In the genomic region with DNA sequence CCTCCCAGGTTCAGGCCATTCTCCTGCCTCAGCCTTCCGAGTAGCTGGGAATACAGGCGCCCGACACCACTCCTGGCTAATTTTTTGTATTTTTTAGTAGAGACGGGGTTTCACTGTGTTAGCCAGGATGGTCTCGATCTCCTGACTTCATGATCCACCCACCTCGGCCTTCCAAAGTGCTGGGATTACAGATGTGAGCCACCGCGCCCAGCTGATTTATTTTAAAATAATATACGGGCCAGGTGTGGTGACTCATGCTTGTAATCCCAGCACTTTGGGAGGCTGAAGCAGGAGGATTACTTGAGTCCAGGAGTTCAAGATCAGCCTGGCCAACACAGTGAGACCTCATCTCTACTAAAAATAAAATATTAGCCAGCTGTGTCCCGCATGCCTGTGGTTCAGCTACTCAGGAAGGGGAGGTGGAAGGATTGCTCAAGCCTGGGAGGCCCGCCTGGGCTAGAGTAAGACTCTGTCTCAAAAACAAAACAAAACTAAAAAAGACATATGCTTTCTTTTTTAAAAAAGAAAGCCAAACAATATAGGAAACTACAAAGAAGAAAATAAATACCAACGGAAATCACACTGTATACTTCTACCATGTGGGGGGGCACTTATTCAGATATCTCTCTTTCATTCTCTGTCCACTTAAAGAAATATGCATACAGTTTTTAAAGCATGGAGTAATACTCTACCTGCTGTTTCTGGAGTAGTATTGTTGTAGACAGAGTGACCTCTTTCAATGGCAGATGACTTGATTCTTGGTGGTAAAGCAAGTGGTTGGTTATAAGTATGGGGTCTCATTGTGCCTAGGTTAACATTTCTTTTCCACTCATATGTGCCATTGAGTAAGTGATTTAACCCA, we compare ENCODE assay signal across 1 cellular context.
TF ChIP-seq lines count a peak whose summit lies in the region.

No MANE protein-coding gene starts in this region.

TF ChIP-seq in HepG2, 621 proteins besides CTCF, POLR2A, EP300 and RAD21 (continued from another document and continues in another):
- no peak for TF ChIP-seq SMC3 (IDR thresholded peaks at IDR 0.05; ENCODE audit: low read length)
- TF ChIP-seq ZNF12 (CRISPR knock-in tag; IDR thresholded peaks at IDR 0.05), result peak; percentile 97
- no peak for TF ChIP-seq ZNF496 (CRISPR knock-in tag; IDR thresholded peaks at IDR 0.05; ENCODE audit: insufficient replicate concordance)
- TF ChIP-seq, protein P1, sequence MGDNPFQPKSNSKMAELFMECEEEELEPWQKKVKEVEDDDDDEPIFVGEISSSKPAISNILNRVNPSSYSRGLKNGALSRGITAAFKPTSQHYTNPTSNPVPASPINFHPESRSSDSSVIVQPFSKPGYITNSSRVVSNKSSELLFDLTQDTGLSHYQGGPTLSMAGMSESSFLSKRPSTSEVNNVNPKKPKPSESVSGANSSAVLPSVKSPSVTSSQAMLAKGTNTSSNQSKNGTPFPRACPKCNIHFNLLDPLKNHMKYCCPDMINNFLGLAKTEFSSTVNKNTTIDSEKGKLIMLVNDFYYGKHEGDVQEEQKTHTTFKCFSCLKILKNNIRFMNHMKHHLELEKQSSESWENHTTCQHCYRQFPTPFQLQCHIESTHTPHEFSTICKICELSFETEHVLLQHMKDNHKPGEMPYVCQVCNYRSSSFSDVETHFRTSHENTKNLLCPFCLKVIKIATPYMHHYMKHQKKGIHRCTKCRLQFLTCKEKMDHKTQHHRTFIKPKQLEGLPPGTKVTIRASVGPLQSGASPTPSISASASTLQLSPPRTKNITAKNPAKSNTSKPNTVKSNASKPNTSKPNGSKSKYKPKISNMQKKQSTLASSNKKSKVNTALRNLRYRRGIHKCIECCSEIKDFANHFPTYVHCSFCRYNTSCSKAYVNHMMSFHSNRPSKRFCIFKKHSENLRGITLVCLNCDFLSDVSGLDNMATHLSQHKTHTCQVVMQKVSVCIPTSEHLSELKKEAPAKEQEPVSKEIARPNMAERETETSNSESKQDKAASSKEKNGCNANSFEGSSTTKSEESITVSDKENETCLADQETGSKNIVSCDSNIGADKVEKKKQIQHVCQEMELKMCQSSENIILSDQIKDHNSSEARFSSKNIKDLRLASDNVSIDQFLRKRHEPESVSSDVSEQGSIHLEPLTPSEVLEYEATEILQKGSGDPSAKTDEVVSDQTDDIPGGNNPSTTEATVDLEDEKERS (CRISPR knock-in tag; IDR thresholded peaks at IDR 0.05), result peak; percentile 98
- no peak for TF ChIP-seq CCDC6 (CRISPR knock-in tag; IDR thresholded peaks at IDR 0.05)
- TF ChIP-seq, protein P2, sequence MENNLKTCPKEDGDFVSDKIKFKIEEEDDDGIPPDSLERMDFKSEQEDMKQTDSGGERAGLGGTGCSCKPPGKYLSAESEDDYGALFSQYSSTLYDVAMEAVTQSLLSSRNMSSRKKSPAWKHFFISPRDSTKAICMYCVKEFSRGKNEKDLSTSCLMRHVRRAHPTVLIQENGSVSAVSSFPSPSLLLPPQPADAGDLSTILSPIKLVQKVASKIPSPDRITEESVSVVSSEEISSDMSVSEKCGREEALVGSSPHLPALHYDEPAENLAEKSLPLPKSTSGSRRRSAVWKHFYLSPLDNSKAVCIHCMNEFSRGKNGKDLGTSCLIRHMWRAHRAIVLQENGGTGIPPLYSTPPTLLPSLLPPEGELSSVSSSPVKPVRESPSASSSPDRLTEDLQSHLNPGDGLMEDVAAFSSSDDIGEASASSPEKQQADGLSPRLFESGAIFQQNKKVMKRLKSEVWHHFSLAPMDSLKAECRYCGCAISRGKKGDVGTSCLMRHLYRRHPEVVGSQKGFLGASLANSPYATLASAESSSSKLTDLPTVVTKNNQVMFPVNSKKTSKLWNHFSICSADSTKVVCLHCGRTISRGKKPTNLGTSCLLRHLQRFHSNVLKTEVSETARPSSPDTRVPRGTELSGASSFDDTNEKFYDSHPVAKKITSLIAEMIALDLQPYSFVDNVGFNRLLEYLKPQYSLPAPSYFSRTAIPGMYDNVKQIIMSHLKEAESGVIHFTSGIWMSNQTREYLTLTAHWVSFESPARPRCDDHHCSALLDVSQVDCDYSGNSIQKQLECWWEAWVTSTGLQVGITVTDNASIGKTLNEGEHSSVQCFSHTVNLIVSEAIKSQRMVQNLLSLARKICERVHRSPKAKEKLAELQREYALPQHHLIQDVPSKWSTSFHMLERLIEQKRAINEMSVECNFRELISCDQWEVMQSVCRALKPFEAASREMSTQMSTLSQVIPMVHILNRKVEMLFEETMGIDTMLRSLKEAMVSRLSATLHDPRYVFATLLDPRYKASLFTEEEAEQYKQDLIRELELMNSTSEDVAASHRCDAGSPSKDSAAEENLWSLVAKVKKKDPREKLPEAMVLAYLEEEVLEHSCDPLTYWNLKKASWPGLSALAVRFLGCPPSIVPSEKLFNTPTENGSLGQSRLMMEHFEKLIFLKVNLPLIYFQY (CRISPR knock-in tag; IDR thresholded peaks at IDR 0.05; ENCODE audit: borderline replicate concordance), result peak; percentile 43; the same call in 1 of the 2 replicates
- TF ChIP-seq, protein P3, sequence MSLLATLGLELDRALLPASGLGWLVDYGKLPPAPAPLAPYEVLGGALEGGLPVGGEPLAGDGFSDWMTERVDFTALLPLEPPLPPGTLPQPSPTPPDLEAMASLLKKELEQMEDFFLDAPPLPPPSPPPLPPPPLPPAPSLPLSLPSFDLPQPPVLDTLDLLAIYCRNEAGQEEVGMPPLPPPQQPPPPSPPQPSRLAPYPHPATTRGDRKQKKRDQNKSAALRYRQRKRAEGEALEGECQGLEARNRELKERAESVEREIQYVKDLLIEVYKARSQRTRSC (CRISPR knock-in tag; IDR thresholded peaks at IDR 0.05; ENCODE audit: low read depth), result no peak
- TF ChIP-seq ZBTB38 (CRISPR knock-in tag; IDR thresholded peaks at IDR 0.05), result no peak
- TF ChIP-seq, protein P4, sequence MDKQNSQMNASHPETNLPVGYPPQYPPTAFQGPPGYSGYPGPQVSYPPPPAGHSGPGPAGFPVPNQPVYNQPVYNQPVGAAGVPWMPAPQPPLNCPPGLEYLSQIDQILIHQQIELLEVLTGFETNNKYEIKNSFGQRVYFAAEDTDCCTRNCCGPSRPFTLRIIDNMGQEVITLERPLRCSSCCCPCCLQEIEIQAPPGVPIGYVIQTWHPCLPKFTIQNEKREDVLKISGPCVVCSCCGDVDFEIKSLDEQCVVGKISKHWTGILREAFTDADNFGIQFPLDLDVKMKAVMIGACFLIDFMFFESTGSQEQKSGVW (CRISPR knock-in tag; IDR thresholded peaks at IDR 0.05; ENCODE audit: borderline replicate concordance), result no peak
- TF ChIP-seq ZNF720 (CRISPR knock-in tag; IDR thresholded peaks at IDR 0.05), result no peak
- TF ChIP-seq, protein P5, sequence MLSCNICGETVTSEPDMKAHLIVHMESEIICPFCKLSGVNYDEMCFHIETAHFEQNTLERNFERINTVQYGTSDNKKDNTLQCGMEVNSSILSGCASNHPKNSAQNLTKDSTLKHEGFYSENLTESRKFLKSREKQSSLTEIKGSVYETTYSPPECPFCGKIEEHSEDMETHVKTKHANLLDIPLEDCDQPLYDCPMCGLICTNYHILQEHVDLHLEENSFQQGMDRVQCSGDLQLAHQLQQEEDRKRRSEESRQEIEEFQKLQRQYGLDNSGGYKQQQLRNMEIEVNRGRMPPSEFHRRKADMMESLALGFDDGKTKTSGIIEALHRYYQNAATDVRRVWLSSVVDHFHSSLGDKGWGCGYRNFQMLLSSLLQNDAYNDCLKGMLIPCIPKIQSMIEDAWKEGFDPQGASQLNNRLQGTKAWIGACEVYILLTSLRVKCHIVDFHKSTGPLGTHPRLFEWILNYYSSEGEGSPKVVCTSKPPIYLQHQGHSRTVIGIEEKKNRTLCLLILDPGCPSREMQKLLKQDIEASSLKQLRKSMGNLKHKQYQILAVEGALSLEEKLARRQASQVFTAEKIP (CRISPR knock-in tag; IDR thresholded peaks at IDR 0.05; ENCODE audit: borderline replicate concordance), result no peak
- TF ChIP-seq, protein P6, sequence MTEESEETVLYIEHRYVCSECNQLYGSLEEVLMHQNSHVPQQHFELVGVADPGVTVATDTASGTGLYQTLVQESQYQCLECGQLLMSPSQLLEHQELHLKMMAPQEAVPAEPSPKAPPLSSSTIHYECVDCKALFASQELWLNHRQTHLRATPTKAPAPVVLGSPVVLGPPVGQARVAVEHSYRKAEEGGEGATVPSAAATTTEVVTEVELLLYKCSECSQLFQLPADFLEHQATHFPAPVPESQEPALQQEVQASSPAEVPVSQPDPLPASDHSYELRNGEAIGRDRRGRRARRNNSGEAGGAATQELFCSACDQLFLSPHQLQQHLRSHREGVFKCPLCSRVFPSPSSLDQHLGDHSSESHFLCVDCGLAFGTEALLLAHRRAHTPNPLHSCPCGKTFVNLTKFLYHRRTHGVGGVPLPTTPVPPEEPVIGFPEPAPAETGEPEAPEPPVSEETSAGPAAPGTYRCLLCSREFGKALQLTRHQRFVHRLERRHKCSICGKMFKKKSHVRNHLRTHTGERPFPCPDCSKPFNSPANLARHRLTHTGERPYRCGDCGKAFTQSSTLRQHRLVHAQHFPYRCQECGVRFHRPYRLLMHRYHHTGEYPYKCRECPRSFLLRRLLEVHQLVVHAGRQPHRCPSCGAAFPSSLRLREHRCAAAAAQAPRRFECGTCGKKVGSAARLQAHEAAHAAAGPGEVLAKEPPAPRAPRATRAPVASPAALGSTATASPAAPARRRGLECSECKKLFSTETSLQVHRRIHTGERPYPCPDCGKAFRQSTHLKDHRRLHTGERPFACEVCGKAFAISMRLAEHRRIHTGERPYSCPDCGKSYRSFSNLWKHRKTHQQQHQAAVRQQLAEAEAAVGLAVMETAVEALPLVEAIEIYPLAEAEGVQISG (CRISPR knock-in tag; IDR thresholded peaks at IDR 0.05), result peak; percentile 67
- no peak for TF ChIP-seq ZNF557 (CRISPR knock-in tag; IDR thresholded peaks at IDR 0.05)
- no peak for TF ChIP-seq SSRP1 (CRISPR knock-in tag; IDR thresholded peaks at IDR 0.05)
- TF ChIP-seq ZNF598 (CRISPR knock-in tag; IDR thresholded peaks at IDR 0.05; ENCODE audit: borderline replicate concordance), result no peak
- TF ChIP-seq NR2F1 (CRISPR knock-in tag; IDR thresholded peaks at IDR 0.05), result no peak; a peak in 1 of 4 replicates
- TF ChIP-seq ZNF329 (CRISPR knock-in tag; IDR thresholded peaks at IDR 0.05; ENCODE audit: low read depth), result no peak
- TF ChIP-seq, protein P7, sequence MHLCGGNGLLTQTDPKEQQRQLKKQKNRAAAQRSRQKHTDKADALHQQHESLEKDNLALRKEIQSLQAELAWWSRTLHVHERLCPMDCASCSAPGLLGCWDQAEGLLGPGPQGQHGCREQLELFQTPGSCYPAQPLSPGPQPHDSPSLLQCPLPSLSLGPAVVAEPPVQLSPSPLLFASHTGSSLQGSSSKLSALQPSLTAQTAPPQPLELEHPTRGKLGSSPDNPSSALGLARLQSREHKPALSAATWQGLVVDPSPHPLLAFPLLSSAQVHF (CRISPR knock-in tag; IDR thresholded peaks at IDR 0.05), result no peak
- no peak for TF ChIP-seq ZNF552 (CRISPR knock-in tag; IDR thresholded peaks at IDR 0.05; ENCODE audit: borderline replicate concordance)
- TF ChIP-seq ZNF264 (CRISPR knock-in tag; IDR thresholded peaks at IDR 0.05), result peak; percentile 91
- TF ChIP-seq ZMYM3 (CRISPR knock-in tag; IDR thresholded peaks at IDR 0.05), result peak; percentile 98
- no peak for TF ChIP-seq ZNF619 (CRISPR knock-in tag; IDR thresholded peaks at IDR 0.05)
- TF ChIP-seq ZNF354B (CRISPR knock-in tag; IDR thresholded peaks at IDR 0.05), result no peak
- TF ChIP-seq TBX3 (IDR thresholded peaks at IDR 0.05; ENCODE audit: borderline replicate concordance), result no peak
- TF ChIP-seq, protein P8, sequence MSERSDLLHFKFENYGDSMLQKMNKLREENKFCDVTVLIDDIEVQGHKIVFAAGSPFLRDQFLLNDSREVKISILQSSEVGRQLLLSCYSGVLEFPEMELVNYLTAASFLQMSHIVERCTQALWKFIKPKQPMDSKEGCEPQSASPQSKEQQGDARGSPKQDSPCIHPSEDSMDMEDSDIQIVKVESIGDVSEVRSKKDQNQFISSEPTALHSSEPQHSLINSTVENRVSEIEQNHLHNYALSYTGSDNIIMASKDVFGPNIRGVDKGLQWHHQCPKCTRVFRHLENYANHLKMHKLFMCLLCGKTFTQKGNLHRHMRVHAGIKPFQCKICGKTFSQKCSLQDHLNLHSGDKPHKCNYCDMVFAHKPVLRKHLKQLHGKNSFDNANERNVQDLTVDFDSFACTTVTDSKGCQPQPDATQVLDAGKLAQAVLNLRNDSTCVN (CRISPR knock-in tag; IDR thresholded peaks at IDR 0.05; ENCODE audit: borderline replicate concordance), result no peak
- TF ChIP-seq RBAK (CRISPR knock-in tag; IDR thresholded peaks at IDR 0.05), result peak; percentile 55; the same call in 1 of the 2 replicates
- no peak for TF ChIP-seq ATAD3A (CRISPR knock-in tag; IDR thresholded peaks at IDR 0.05)
- TF ChIP-seq, protein P9, sequence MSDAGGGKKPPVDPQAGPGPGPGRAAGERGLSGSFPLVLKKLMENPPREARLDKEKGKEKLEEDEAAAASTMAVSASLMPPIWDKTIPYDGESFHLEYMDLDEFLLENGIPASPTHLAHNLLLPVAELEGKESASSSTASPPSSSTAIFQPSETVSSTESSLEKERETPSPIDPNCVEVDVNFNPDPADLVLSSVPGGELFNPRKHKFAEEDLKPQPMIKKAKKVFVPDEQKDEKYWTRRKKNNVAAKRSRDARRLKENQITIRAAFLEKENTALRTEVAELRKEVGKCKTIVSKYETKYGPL (CRISPR knock-in tag; IDR thresholded peaks at IDR 0.05), result peak; percentile 45; the same call in 1 of the 2 replicates
- no peak for TF ChIP-seq EED (CRISPR knock-in tag; IDR thresholded peaks at IDR 0.05)
- peak; percentile 53; the same call in 1 of the 2 replicates for TF ChIP-seq KDM5B (CRISPR knock-in tag; IDR thresholded peaks at IDR 0.05; ENCODE audit: borderline replicate concordance)
- peak; percentile 44 for TF ChIP-seq KMT2B (CRISPR knock-in tag; IDR thresholded peaks at IDR 0.05)
- no peak for TF ChIP-seq HDAC6 (IDR thresholded peaks at IDR 0.05; ENCODE audit: low read depth, low read length)
- TF ChIP-seq ZNF24 (IDR thresholded peaks at IDR 0.05), result no peak; the same call in 1 of the 2 replicates
- peak; percentile 65; the same call in 1 of the 2 replicates for TF ChIP-seq JUND (CRISPR knock-in tag; IDR thresholded peaks at IDR 0.05)
- peak; percentile 74 for TF ChIP-seq SAP130 (CRISPR knock-in tag; IDR thresholded peaks at IDR 0.05; ENCODE audit: low read depth)
- no peak for TF ChIP-seq PCBP1 (IDR thresholded peaks at IDR 0.05; ENCODE audit: borderline replicate concordance, low read depth, low read length)
- TF ChIP-seq MATR3 (CRISPR knock-in tag; IDR thresholded peaks at IDR 0.05), result no peak
- no peak for TF ChIP-seq ZNF326 (CRISPR knock-in tag; IDR thresholded peaks at IDR 0.05; ENCODE audit: borderline replicate concordance)
- no peak for TF ChIP-seq ZBTB20 (CRISPR knock-in tag; IDR thresholded peaks at IDR 0.05; ENCODE audit: borderline replicate concordance, low read depth)
- TF ChIP-seq, protein P10, sequence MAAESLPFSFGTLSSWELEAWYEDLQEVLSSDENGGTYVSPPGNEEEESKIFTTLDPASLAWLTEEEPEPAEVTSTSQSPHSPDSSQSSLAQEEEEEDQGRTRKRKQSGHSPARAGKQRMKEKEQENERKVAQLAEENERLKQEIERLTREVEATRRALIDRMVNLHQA (CRISPR knock-in tag; IDR thresholded peaks at IDR 0.05), result no peak
- no peak for TF ChIP-seq ZNF282 (IDR thresholded peaks at IDR 0.05; ENCODE audit: partially characterized antibody)
- no peak for TF ChIP-seq ZNF34 (CRISPR knock-in tag; IDR thresholded peaks at IDR 0.05; ENCODE audit: borderline replicate concordance)
- no peak for TF ChIP-seq ONECUT2 (CRISPR knock-in tag; IDR thresholded peaks at IDR 0.05)
- TF ChIP-seq TBP (CRISPR knock-in tag; IDR thresholded peaks at IDR 0.05), result no peak
- no peak for TF ChIP-seq ZNF562 (CRISPR knock-in tag; IDR thresholded peaks at IDR 0.05; ENCODE audit: borderline replicate concordance)
- peak; percentile 21; the same call in 1 of the 2 replicates for TF ChIP-seq RXRB (CRISPR knock-in tag; IDR thresholded peaks at IDR 0.05; ENCODE audit: borderline replicate concordance)
- no peak for TF ChIP-seq RBFOX2 (IDR thresholded peaks at IDR 0.05; ENCODE audit: low read depth, low read length)
- TF ChIP-seq SIN3B (IDR thresholded peaks at IDR 0.05; ENCODE audit: low read length), result no peak
- no peak for TF ChIP-seq GTF3A (CRISPR knock-in tag; conservative IDR thresholded peaks at IDR 0.05)
- no peak for TF ChIP-seq PTBP1 (IDR thresholded peaks at IDR 0.05; ENCODE audit: low read depth, low read length, poor library complexity, severe bottlenecking)
